Comparison of ENCODE assay signal across 8 cellular contexts in the genomic region with DNA sequence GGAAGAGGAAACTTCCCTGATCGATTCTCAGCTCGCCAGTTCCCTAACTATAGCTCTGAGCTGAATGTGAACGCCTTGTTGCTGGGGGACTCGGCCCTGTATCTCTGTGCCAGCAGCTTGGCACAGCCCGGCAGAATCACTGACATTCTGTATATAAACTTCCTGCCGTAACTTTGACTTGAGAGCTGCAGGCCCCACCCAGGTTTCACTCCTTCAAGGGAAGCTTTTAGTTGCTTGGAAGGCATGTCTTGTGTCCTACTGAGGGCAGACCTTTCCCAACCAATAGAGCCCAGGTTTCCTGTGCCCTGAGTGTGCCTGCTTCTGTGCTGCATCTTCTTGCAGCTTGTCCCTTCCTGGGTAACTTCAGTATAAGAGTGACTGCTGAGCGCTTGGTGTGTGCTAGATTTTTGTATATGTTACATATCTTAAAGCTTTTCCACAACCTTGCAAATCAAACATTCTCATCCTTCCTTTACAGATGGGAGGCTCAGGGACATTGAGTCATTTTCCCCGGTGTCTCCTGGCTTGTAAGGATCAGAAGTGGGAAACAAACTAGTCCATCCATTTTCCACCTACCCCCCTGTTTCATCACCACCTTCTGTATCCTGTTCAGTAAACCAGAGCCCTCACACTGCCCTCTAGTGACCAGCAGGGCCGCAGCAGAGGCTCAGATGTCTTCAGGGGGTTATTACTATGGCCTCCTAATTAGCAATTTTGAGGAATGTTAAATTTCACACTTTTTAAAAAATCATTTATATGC.
DNase-seq lines count a peak whose midpoint lies in the region; ATAC-seq, FAIRE-seq and TF ChIP-seq lines count a peak whose summit lies in the region.

No MANE protein-coding gene starts in this region.

- ATAC-seq in A549 (peak; percentile 80 to 88), HG02852 (IDR thresholded peaks at IDR 0.05; ENCODE audit: unreplicated experiment) (peak; percentile 43), gastrocnemius medialis (peak; percentile 49 to 50), HG03045 (IDR thresholded peaks at IDR 0.05; ENCODE audit: unreplicated experiment) (no peak)

- H3K9me3 ChIP-seq in A549 (peaks cover 6% of the 10 kb centered on the region; the same call in 1 of the 3 replicates), gastrocnemius medialis (no peaks in the 10 kb centered on the region)

- WGBS in A549 (ENCODE audit: missing lambda C conversion rate) = 29% methylated on average over 9 of the region's 9 CpGs

- POLR2A ChIA-PET in A549 (lab: Yijun Ruan, JAX) = no interaction called here

- no peaks in the 10 kb centered on the region for H3K36me3 ChIP-seq in gastrocnemius medialis

- TF ChIP-seq CTCF in A549 (IDR thresholded peaks at IDR 0.05) (peak; percentile 70), GM12864 (IDR thresholded peaks at IDR 0.05; ENCODE audit: low read depth, low read length, missing control alignments) (peak; percentile 78), gastrocnemius medialis (IDR thresholded peaks at IDR 0.05 in 4 of 5, conservative IDR thresholded peaks at IDR 0.05 in 1 of 5) (peak in 4 of 5 experiments; percentile 39 to 73 (median 60))

- no peaks in the 10 kb centered on the region for H3K4me1 ChIP-seq in A549
- peaks cover 0 to 6% of the 10 kb centered on the region in 2 donors for H3K4me1 ChIP-seq in gastrocnemius medialis

- H3K27ac Mint-ChIP-seq in activated T-helper 2 cell treated with anti-CD3 and anti-CD28 coated beads, Interferon-gamma antibody, Interleukin-2, Interleukin-4, amounts not matched to agents 10 μg/mL and 5 μg/mL and 100 μg/mL, durations not matched to agents 14 hours and 24 hours and 36 hours = peak overlapping the region; percentile 78

- TF ChIP-seq EP300 in A549 (IDR thresholded peaks at IDR 0.05) = no peak

- H3K36me3 Mint-ChIP-seq in activated T-helper 2 cell treated with anti-CD3 and anti-CD28 coated beads, Interferon-gamma antibody, Interleukin-2, Interleukin-4, amounts not matched to agents 10 μg/mL and 5 μg/mL and 100 μg/mL, durations not matched to agents 14 hours and 24 hours and 36 hours (ENCODE audit: low read depth) = no peaks in the 10 kb centered on the region

- H3K4me3 ChIP-seq in A549 = no peak overlapping the region
- no peak overlapping the region for H3K4me3 ChIP-seq in GM12864 (ENCODE audit: low read depth, low read length)
- H3K4me3 ChIP-seq in gastrocnemius medialis = no peak overlapping the region

- TF ChIP-seq POLR2A in A549 (IDR thresholded peaks at IDR 0.05; ENCODE audit: low read length) (no peak), gastrocnemius medialis (IDR thresholded peaks at IDR 0.05) (no peak)

- DNase-seq in A549 (ENCODE audit: low read depth in 1 of 2, low spot score in 1 of 2) (peak; percentile 25), GM12864 (ENCODE audit: low read depth) (peak; percentile 13), OCI-M1 (lab: John Stamatoyannopoulos, UW) (peak; percentile 57), germinal center (ENCODE audit: low spot score) (peak; percentile 16), gastrocnemius medialis (no peak)
- no peak for DNase-seq in activated T-helper 2 cell treated with anti-CD3 and anti-CD28 coated beads, Interferon-gamma antibody, Interleukin-2, Interleukin-4, amounts not matched to agents 10 μg/mL and 5 μg/mL and 100 μg/mL, durations not matched to agents 14 hours and 24 hours and 36 hours (ENCODE audit: low spot score)

- in situ Hi-C loops in gastrocnemius medialis (cut with MboI; ENCODE audit: low sequenced_read_pairs in 4 of 4) = loop anchor here in 2 of 4 donors (5.0 to 10.0 kb wide), 2 partner anchors 126 to 128 kb away; no protein-coding TSS in a partner anchor

- TF ChIP-seq RAD21 in A549 (conservative IDR thresholded peaks at IDR 0.05 in 1 of 2, IDR thresholded peaks at IDR 0.05 in 1 of 2) = peak in 1 of 2 experiments; percentile 40; a peak in 3 of 5 replicates

- H3K9me3 Mint-ChIP-seq in activated T-helper 2 cell treated with anti-CD3 and anti-CD28 coated beads, Interferon-gamma antibody, Interleukin-2, Interleukin-4, amounts not matched to agents 10 μg/mL and 5 μg/mL and 100 μg/mL, durations not matched to agents 14 hours and 24 hours and 36 hours = no peaks in the 10 kb centered on the region

- no peaks in the 10 kb centered on the region for H3K27me3 Mint-ChIP-seq in activated T-helper 2 cell treated with anti-CD3 and anti-CD28 coated beads, Interferon-gamma antibody, Interleukin-2, Interleukin-4, amounts not matched to agents 10 μg/mL and 5 μg/mL and 100 μg/mL, durations not matched to agents 14 hours and 24 hours and 36 hours (ENCODE audit: low read depth)

- H3K4me2 ChIP-seq in A549 = no peak overlapping the region

- no peak for FAIRE-seq in A549 (lab: Jason Lieb, UNC)

- CTCF ChIA-PET in A549 (lab: Yijun Ruan, JAX) = interaction anchor here (0.8 to 2.4 kb wide), 16 partner anchors 9 to 694 kb away, joined by 3 to 10 read pairs (median 4); no protein-coding TSS in a partner anchor

- H3K27ac ChIP-seq in A549 = no peak overlapping the region
- H3K27ac ChIP-seq in gastrocnemius medialis = no peak overlapping the region

- H3K4me1 Mint-ChIP-seq in activated T-helper 2 cell treated with anti-CD3 and anti-CD28 coated beads, Interferon-gamma antibody, Interleukin-2, Interleukin-4, amounts not matched to agents 10 μg/mL and 5 μg/mL and 100 μg/mL, durations not matched to agents 14 hours and 24 hours and 36 hours (ENCODE audit: low read depth) = peaks cover 24% of the 10 kb centered on the region

- intact Hi-C loops in activated T-helper 2 cell treated with anti-CD3 and anti-CD28 coated beads, Interferon-gamma antibody, Interleukin-2, Interleukin-4, amounts not matched to agents 10 μg/mL and 5 μg/mL and 100 μg/mL, durations not matched to agents 14 hours and 24 hours and 36 hours (cut with micrococcal nuclease) = loop anchor here (1.0 kb wide), 1 partner anchor 24 kb away; no protein-coding TSS in a partner anchor
- intact Hi-C loops in gastrocnemius medialis (cut with DNase I; ENCODE audit: low total_unique reads) = loop anchor here (10.0 kb wide), 1 partner anchor 128 kb away; no protein-coding TSS in a partner anchor

- H3K4me3 Mint-ChIP-seq in activated T-helper 2 cell treated with anti-CD3 and anti-CD28 coated beads, Interferon-gamma antibody, Interleukin-2, Interleukin-4, amounts not matched to agents 10 μg/mL and 5 μg/mL and 100 μg/mL, durations not matched to agents 14 hours and 24 hours and 36 hours (ENCODE audit: low read depth) = peak overlapping the region; percentile 26

- no peaks in the 10 kb centered on the region for H3K27me3 ChIP-seq in gastrocnemius medialis

TF ChIP-seq in A549, 52 proteins besides CTCF, POLR2A, EP300 and RAD21:
- TF ChIP-seq, protein P1, sequence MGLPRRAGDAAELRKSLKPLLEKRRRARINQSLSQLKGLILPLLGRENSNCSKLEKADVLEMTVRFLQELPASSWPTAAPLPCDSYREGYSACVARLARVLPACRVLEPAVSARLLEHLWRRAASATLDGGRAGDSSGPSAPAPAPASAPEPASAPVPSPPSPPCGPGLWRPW (IDR thresholded peaks at IDR 0.05) = no peak
- peak; percentile 45 for TF ChIP-seq SMC3 (IDR thresholded peaks at IDR 0.05)

Comparison
In these comparisons a context has a peak if more than half of its experiments do, and no peak if none do; other contexts are left out.
1. DNase-seq: peak in A549 (2 of 2), GM12864 (single experiment), OCI-M1 (single experiment) and germinal center (single experiment); none in activated T-helper 2 cell treated with anti-CD3 and anti-CD28 coated beads, Interferon-gamma antibody, Interleukin-2, Interleukin-4, amounts not matched to agents 10 μg/mL and 5 μg/mL and 100 μg/mL, durations not matched to agents 14 hours and 24 hours and 36 hours (single experiment) and gastrocnemius medialis (0 of 2).
2. Peak in every context shown above with its lines, with median percentiles within 50 percentile points of each other: CTCF ChIP-seq.